Comparison of ENCODE assay signal across 8 cellular contexts in genomic region chr16:30535106-30535776, GRCh38. TPM values are rescaled to one million over a fixed set of nuclear protein-coding genes. Genes with fewer than 3 reads are reported as not detected.
DNase-seq lines count a peak whose midpoint lies in the region; ATAC-seq, FAIRE-seq and TF ChIP-seq lines count a peak whose summit lies in the region.

No MANE protein-coding gene starts in this region.

- peaks cover 9 to 35% (median 30%) of the 10 kb centered on the region in 4 donors for H3K4me1 ChIP-seq in transverse colon

- in situ Hi-C loops in transverse colon (cut with MboI; ENCODE audit: low pct_ligation_motif_present in 1 of 4, low pct_unique_long_range_greater_than_20kb in 1 of 4, low sequenced_read_pairs in 3 of 4): no loop called here

- TF ChIP-seq POLR2A in lower leg skin (IDR thresholded peaks at IDR 0.05): no peak
- TF ChIP-seq POLR2A in transverse colon (IDR thresholded peaks at IDR 0.05): peak; percentile 70

- no peak for FAIRE-seq in bronchial epithelial cell (lab: Jason Lieb, UNC)

- H3K4me3 Mint-ChIP-seq in activated CD4-positive, alpha-beta T cell treated with anti-CD3 and anti-CD28 coated beads, Interleukin-2, amount 10 ng/mL, durations not matched to agents 7 days and 5 days: peak overlapping the region; percentile 85

- H3K4me3 ChIP-seq in bronchial epithelial cell (ENCODE audit: low read depth, low read length): peak overlapping the region; percentile 77
- H3K4me3 ChIP-seq in lower leg skin (ENCODE audit: low read depth, poor library complexity, severe bottlenecking): peak overlapping the region; percentile 56
- peak overlapping the region; percentile 51 to 65 (median 58) for H3K4me3 ChIP-seq in transverse colon

- CTCF ChIA-PET in activated CD4-positive, alpha-beta T cell treated with anti-CD3 and anti-CD28 coated beads, Interleukin-2, amount 10 ng/mL, durations not matched to agents 7 days and 5 days (lab: Charles Lee): interaction anchor here (0.6 to 4.2 kb wide), 30 partner anchors 8 to 392 kb away, joined by 3 to 20 read pairs (median 4); partner anchors contain the start of genes ZNF688, ZNF689, ZNF764 and ZNF768

- H3K27me3 ChIP-seq in bronchial epithelial cell (ENCODE audit: control insufficient read depth, insufficient read depth, low read length): no peaks in the 10 kb centered on the region
- no peaks in the 10 kb centered on the region for H3K27me3 ChIP-seq in transverse colon

- H3K36me3 ChIP-seq in bronchial epithelial cell (ENCODE audit: control insufficient read depth, insufficient read depth, low read length): peaks cover 8% of the 10 kb centered on the region
- peaks cover 0 to 12% (median 4%) of the 10 kb centered on the region in 4 donors for H3K36me3 ChIP-seq in transverse colon

- H3K27ac ChIP-seq in transverse colon: peak overlapping the region; percentile 93 to 96 (median 95)

- intact Hi-C loops in lower leg skin (cut with DNase I; ENCODE audit: low total_unique reads): no loop called here
- intact Hi-C loops in transverse colon (cut with DNase I; ENCODE audit: low total_unique reads): no loop called here

- no peaks in the 10 kb centered on the region for H3K9me3 Mint-ChIP-seq in activated CD4-positive, alpha-beta T cell treated with anti-CD3 and anti-CD28 coated beads, Interleukin-2, amount 10 ng/mL, durations not matched to agents 7 days and 5 days

- peaks cover 32% of the 10 kb centered on the region for H3K36me3 Mint-ChIP-seq in activated CD4-positive, alpha-beta T cell treated with anti-CD3 and anti-CD28 coated beads, Interleukin-2, amount 10 ng/mL, durations not matched to agents 7 days and 5 days (ENCODE audit: low read depth)

- TF ChIP-seq EP300 in Ishikawa (IDR thresholded peaks at IDR 0.05; ENCODE audit: borderline replicate concordance): no peak
- no peak for TF ChIP-seq EP300 in transverse colon (IDR thresholded peaks at IDR 0.05; ENCODE audit: low read depth)

- 2% methylated on average over 18 of the region's 18 CpGs for WGBS in lower leg skin, 2 donors
- WGBS in transverse colon (ENCODE audit: low coverage in 1 of 2), 2 donors: 2 to 4% methylated on average over 7 to 18 of the region's 18 CpGs

- H3K9me3 ChIP-seq in transverse colon: no peaks in the 10 kb centered on the region

- H3K27me3 Mint-ChIP-seq in activated CD4-positive, alpha-beta T cell treated with anti-CD3 and anti-CD28 coated beads, Interleukin-2, amount 10 ng/mL, durations not matched to agents 7 days and 5 days: no peaks in the 10 kb centered on the region

- ATAC-seq in HG02870 (IDR thresholded peaks at IDR 0.05; ENCODE audit: unreplicated experiment): no peak
- ATAC-seq in GM21390 (IDR thresholded peaks at IDR 0.05; ENCODE audit: unreplicated experiment): no peak

- POLR2A ChIA-PET in activated CD4-positive, alpha-beta T cell treated with anti-CD3 and anti-CD28 coated beads, Interleukin-2, amount 10 ng/mL, durations not matched to agents 7 days and 5 days (lab: Charles Lee): interaction anchor here (0.5 to 1.3 kb wide), 8 partner anchors 17 to 117 kb away, joined by 3 to 7 read pairs (median 4); partner anchors contain the start of genes DCTPP1, ZNF688 and ZNF764

- DNase-seq in activated CD4-positive, alpha-beta T cell treated with anti-CD3 and anti-CD28 coated beads, Interleukin-2, amount 10 ng/mL, durations not matched to agents 7 days and 5 days: peak; percentile 51
- no peak for DNase-seq in activated CD4-positive, alpha-beta T cell treated with anti-CD3 and anti-CD28 coated beads for 4 hours
- peak; percentile 33 for DNase-seq in bronchial epithelial cell (ENCODE audit: low read depth)
- DNase-seq in lower leg skin (ENCODE audit: low spot score in 2 of 2): no peak
- DNase-seq in transverse colon: no peak

- no peak for TF ChIP-seq RAD21 in Ishikawa (IDR thresholded peaks at IDR 0.05; ENCODE audit: low read depth)

- H3K4me1 Mint-ChIP-seq in activated CD4-positive, alpha-beta T cell treated with anti-CD3 and anti-CD28 coated beads, Interleukin-2, amount 10 ng/mL, durations not matched to agents 7 days and 5 days: peaks cover 38% of the 10 kb centered on the region

- TF ChIP-seq CTCF in bronchial epithelial cell (IDR thresholded peaks at IDR 0.05; ENCODE audit: insufficient read depth, low read length, severe bottlenecking): no peak
- TF ChIP-seq CTCF in lower leg skin (IDR thresholded peaks at IDR 0.05): no peak
- TF ChIP-seq CTCF in transverse colon (IDR thresholded peaks at IDR 0.05): no peak

- peak overlapping the region; percentile 96 for H3K27ac Mint-ChIP-seq in activated CD4-positive, alpha-beta T cell treated with anti-CD3 and anti-CD28 coated beads, Interleukin-2, amount 10 ng/mL, durations not matched to agents 7 days and 5 days

TF ChIP-seq in Ishikawa, 13 proteins besides CTCF, POLR2A, EP300 and RAD21:
- TF ChIP-seq YY1 (IDR thresholded peaks at IDR 0.05; ENCODE audit: low read depth) (no peak), MAX (IDR thresholded peaks at IDR 0.05) (peak; percentile 88)

RNA-seq across cellular contexts. Expression of gene ZNF747, which starts 0.6 kb away (rescaled TPM):
- 10 to 100 TPM; 10.4 to 11.8 TPM for total RNA-seq in activated CD4-positive, alpha-beta T cell treated with anti-CD3 and anti-CD28 coated beads, Interleukin-2, amount 10 ng/mL, durations not matched to agents 7 days and 5 days
- 4.4 and 6.1 TPM in 2 replicates for total RNA-seq in bronchial epithelial cell
- total RNA-seq in lower leg skin: 10 to 100 TPM in 3 of 4 donors, 1 to 10 TPM in 1; 9.9 to 23.7 (median 19.6) TPM
- total RNA-seq in transverse colon: 10 to 100 TPM; 16.0 to 25.7 (median 16.8) TPM

RNA-seq across cellular contexts. Expression of gene ZNF768, which starts 8.9 kb away (rescaled TPM):
- total RNA-seq in activated CD4-positive, alpha-beta T cell treated with anti-CD3 and anti-CD28 coated beads, Interleukin-2, amount 10 ng/mL, durations not matched to agents 7 days and 5 days: 1 to 10 TPM; 1.9 to 2.6 TPM
- total RNA-seq in bronchial epithelial cell: 19.7 and 21.9 TPM in 2 replicates
- 10 to 100 TPM; 31.1 to 43.5 (median 41.0) TPM for total RNA-seq in lower leg skin
- 100 to 1,000 TPM in 1 of 4 donors, 10 to 100 TPM in 3; 54.7 to 116 (median 74.9) TPM for total RNA-seq in transverse colon

RNA-seq across cellular contexts. Expression of gene ZNF764, which starts 22.9 kb away (rescaled TPM):
- total RNA-seq in activated CD4-positive, alpha-beta T cell treated with anti-CD3 and anti-CD28 coated beads, Interleukin-2, amount 10 ng/mL, durations not matched to agents 7 days and 5 days: 10 to 100 TPM; 17.5 to 18.2 TPM
- 2.4 and 2.6 TPM in 2 replicates for total RNA-seq in bronchial epithelial cell
- 10 to 100 TPM in 3 of 4 donors, 1 to 10 TPM in 1; 8.3 to 12.0 (median 10.3) TPM for total RNA-seq in lower leg skin
- 10 to 100 TPM; 17.9 to 48.0 (median 23.2) TPM for total RNA-seq in transverse colon

RNA-seq across cellular contexts. Expression of gene ZNF688, which starts 36.3 kb away (rescaled TPM):
- total RNA-seq in activated CD4-positive, alpha-beta T cell treated with anti-CD3 and anti-CD28 coated beads, Interleukin-2, amount 10 ng/mL, durations not matched to agents 7 days and 5 days: 10 to 100 TPM; 13.3 to 13.8 TPM
- total RNA-seq in bronchial epithelial cell (4.5 and 12.7 TPM in 2 replicates), lower leg skin (10 to 100 TPM; 11.9 to 22.5 (median 16.0) TPM), transverse colon (10 to 100 TPM; 22.9 to 64.3 (median 43.5) TPM)

RNA-seq across cellular contexts. Expression of gene ZNF785, which starts 50.3 kb away (rescaled TPM):
- 10 to 100 TPM; 17.0 to 18.3 TPM for total RNA-seq in activated CD4-positive, alpha-beta T cell treated with anti-CD3 and anti-CD28 coated beads, Interleukin-2, amount 10 ng/mL, durations not matched to agents 7 days and 5 days
- total RNA-seq in bronchial epithelial cell: 4.4 and 5.3 TPM in 2 replicates
- 10 to 100 TPM in 2 of 4 donors, 1 to 10 TPM in 2; 9.5 to 19.2 (median 10.4) TPM for total RNA-seq in lower leg skin
- 100 to 1,000 TPM in 1 of 4 donors, 10 to 100 TPM in 3; 17.2 to 131 (median 20.5) TPM for total RNA-seq in transverse colon

Comparison
In these comparisons a context has a peak if more than half of its experiments do, and no peak if none do; other contexts are left out.
1. DNase-seq: peak in activated CD4-positive, alpha-beta T cell treated with anti-CD3 and anti-CD28 coated beads, Interleukin-2, amount 10 ng/mL, durations not matched to agents 7 days and 5 days (single experiment) and bronchial epithelial cell (single experiment); none in activated CD4-positive, alpha-beta T cell treated with anti-CD3 and anti-CD28 coated beads for 4 hours (0 of 2), lower leg skin (0 of 2) and transverse colon (single experiment).
2. Peak in every context shown above with its lines, with median percentiles within 50 percentile points of each other: H3K4me3 ChIP-seq.